In genomic region chr9:4020038-4020746, GRCh38 we compare ENCODE assay signal across 19 cellular contexts.
DNase-seq lines count a peak whose midpoint lies in the region; TF ChIP-seq lines count a peak whose summit lies in the region.
"Had no signal": no experiment of that assay in that cellular context is flagged by ENCODE, and none has a peak within 500 bp of the region (broad histone marks: within the 10 kb centered on the region; RNA-seq: fewer than 3 reads in every experiment).

No MANE protein-coding gene starts in this region.

- TF ChIP-seq POLR2A in spleen (IDR thresholded peaks at IDR 0.05) = no peak

- no peaks in the 10 kb centered on the region for H3K4me1 ChIP-seq in spleen
- H3K4me1 ChIP-seq: Caco-2, psoas muscle had no signal

- H3K27me3 ChIP-seq in spleen (replicated peaks in 1 of 7) = no peaks in the 10 kb centered on the region

- TF ChIP-seq CTCF in choroid plexus epithelial cell (conservative IDR thresholded peaks at IDR 0.05; ENCODE audit: low read depth, low read length) (peak; percentile 30), spleen (IDR thresholded peaks at IDR 0.05 in 8 of 11, conservative IDR thresholded peaks at IDR 0.05 in 3 of 11) (no peak)

- no peak overlapping the region for H3K4me3 ChIP-seq in Jurkat, Clone E6-1 (ENCODE audit: low read length)
- H3K4me3 ChIP-seq in choroid plexus epithelial cell (ENCODE audit: low read depth, low read length) = no peak overlapping the region
- H3K4me3 ChIP-seq in spleen = no peak overlapping the region
- H3K4me3 ChIP-seq: psoas muscle had no signal

- WGBS in spleen, 5 donors = 75 to 90% (median 85%) methylated on average over 4 of the region's 4 CpGs

- in situ Hi-C loops in G401 (cut with HindIII; ENCODE audit: low sequenced_read_pairs) = no loop called here

- intact Hi-C loops in spleen (cut with DNase I; ENCODE audit: low total_unique reads) = no loop called here

- no peaks in the 10 kb centered on the region for H3K36me3 ChIP-seq in spleen

- peak; percentile 21 for DNase-seq in Jurkat, Clone E6-1 (ENCODE audit: low read depth, low spot score)
- DNase-seq in NCI-H2107 (lab: John Stamatoyannopoulos, UW) (peak; percentile 36), choroid plexus epithelial cell (ENCODE audit: low read depth) (peak; percentile 35), myocyte (ENCODE audit: low read depth) (peak; percentile 32), G401 (ENCODE audit: low spot score) (no peak), spleen (no peak)
- no peak for DNase-seq in activated CD4-positive, CD25-positive, alpha-beta regulatory T cell (lab: John Stamatoyannopoulos, UW)
- no peak for DNase-seq in stimulated activated CD4-positive, alpha-beta T cell treated with anti-CD3 and anti-CD28 coated beads, Interleukin-15, amount 100 ng/mL, for 24 hours
- DNase-seq: activated CD4-positive, alpha-beta T cell treated with anti-CD3 and anti-CD28 coated beads for 36 hours; amniotic stem cell; Caco-2; effector memory CD4-positive, alpha-beta T cell; hippocampal formation; NCI-H1092; NCI-H226; nephron progenitor cell; psoas muscle had no signal

- no peaks in the 10 kb centered on the region for H3K9me3 ChIP-seq in spleen
- H3K9me3 ChIP-seq: Caco-2, psoas muscle had no signal

- H3K27ac ChIP-seq in spleen = no peak overlapping the region
- H3K27ac ChIP-seq: KMS-11, psoas muscle, RWPE1 had no signal

Comparison
In these comparisons a context has a peak if more than half of its experiments do, and no peak if none do; other contexts are left out.
1. DNase-seq: peak in Jurkat, Clone E6-1 (single experiment), NCI-H2107 (single experiment), choroid plexus epithelial cell (single experiment) and myocyte (single experiment); none in G401 (single experiment), spleen (single experiment), activated CD4-positive, CD25-positive, alpha-beta regulatory T cell (0 of 4) and stimulated activated CD4-positive, alpha-beta T cell treated with anti-CD3 and anti-CD28 coated beads, Interleukin-15, amount 100 ng/mL, for 24 hours (single experiment).